In genomic region chr2:1222062-1222461, GRCh38 we compare ENCODE assay signal across 18 cellular contexts.
DNase-seq lines count a peak whose midpoint lies in the region; ATAC-seq and TF ChIP-seq lines count a peak whose summit lies in the region.
"Had no signal": no experiment of that assay in that cellular context is flagged by ENCODE, and none has a peak within 500 bp of the region (broad histone marks: within the 10 kb centered on the region; RNA-seq: fewer than 3 reads in every experiment).

No MANE protein-coding gene starts in this region.

- no peak for DNase-seq in activated naive CD4-positive, alpha-beta T cell treated with anti-CD3 and anti-CD28 coated beads, Interleukin-2, amount 50 U/mL, for 16 hours
- DNase-seq in T-helper 17 cell, result no peak
- no peak for DNase-seq in naive thymus-derived CD4-positive, alpha-beta T cell
- no peak for DNase-seq in uterus
- no peak for DNase-seq in amniotic stem cell (lab: John Stamatoyannopoulos, UW)
- DNase-seq: DMS 273 treated with DMSO at 0.1 percent for 48 hours; GF-D8; H7; NCI-H1417 treated with DMSO at 0.1 percent for 48 hours; NCI-H1930; NCI-H526 treated with DMSO at 0.1 percent for 48 hours; NK-92 treated with Interleukin-12 subunit alpha and Interleukin-12 subunit beta, amount 100 ng/mL, for 24 hours; SHP77 treated with DMSO at 0.1 percent for 48 hours had no signal

- ATAC-seq in T-helper 17 cell (no peak), HG02870 (IDR thresholded peaks at IDR 0.05; ENCODE audit: unreplicated experiment) (no peak)
- no peak for ATAC-seq in naive thymus-derived CD4-positive, alpha-beta T cell

- no peaks in the 10 kb centered on the region for H3K27me3 ChIP-seq in naive thymus-derived CD4-positive, alpha-beta T cell (ENCODE audit: control insufficient read depth in 2 of 2, insufficient read depth in 2 of 2, low read length in 2 of 2)
- no peaks in the 10 kb centered on the region for H3K27me3 ChIP-seq in uterus

- no peaks in the 10 kb centered on the region for H3K36me3 Mint-ChIP-seq in activated naive CD4-positive, alpha-beta T cell treated with anti-CD3 and anti-CD28 coated beads, Interleukin-2, amount 50 U/mL, for 24 hours
- H3K36me3 Mint-ChIP-seq in T-helper 17 cell (ENCODE audit: low read depth), result no peaks in the 10 kb centered on the region
- H3K36me3 Mint-ChIP-seq in naive thymus-derived CD4-positive, alpha-beta T cell, result peaks cover 0 to 8% (median 0%) of the 10 kb centered on the region in 5 donors

- peaks cover 3% of the 10 kb centered on the region for H3K27me3 Mint-ChIP-seq in activated naive CD4-positive, alpha-beta T cell treated with anti-CD3 and anti-CD28 coated beads, Interleukin-2, amount 50 U/mL, for 24 hours
- no peaks in the 10 kb centered on the region for H3K27me3 Mint-ChIP-seq in T-helper 17 cell
- H3K27me3 Mint-ChIP-seq in naive thymus-derived CD4-positive, alpha-beta T cell, result peaks cover 0 to 11% (median 3%) of the 10 kb centered on the region in 5 donors

- no peaks in the 10 kb centered on the region for H3K4me1 Mint-ChIP-seq in activated naive CD4-positive, alpha-beta T cell treated with anti-CD3 and anti-CD28 coated beads, Interleukin-2, amount 50 U/mL, for 24 hours
- peaks cover 3% of the 10 kb centered on the region for H3K4me1 Mint-ChIP-seq in T-helper 17 cell
- peaks cover 0 to 13% (median 5%) of the 10 kb centered on the region in 7 donors for H3K4me1 Mint-ChIP-seq in naive thymus-derived CD4-positive, alpha-beta T cell

- POLR2A ChIA-PET in naive thymus-derived CD4-positive, alpha-beta T cell (lab: Charles Lee), result no interaction called here

- H3K4me3 Mint-ChIP-seq in activated naive CD4-positive, alpha-beta T cell treated with anti-CD3 and anti-CD28 coated beads, Interleukin-2, amount 50 U/mL, for 24 hours, result no peak overlapping the region
- H3K4me3 Mint-ChIP-seq in T-helper 17 cell, result peak overlapping the region; percentile 10
- peak overlapping the region in 1 of 10 donors; percentile 53 for H3K4me3 Mint-ChIP-seq in naive thymus-derived CD4-positive, alpha-beta T cell

- no peaks in the 10 kb centered on the region for H3K9me3 Mint-ChIP-seq in activated naive CD4-positive, alpha-beta T cell treated with anti-CD3 and anti-CD28 coated beads, Interleukin-2, amount 50 U/mL, for 24 hours
- H3K9me3 Mint-ChIP-seq in naive thymus-derived CD4-positive, alpha-beta T cell, result peaks cover 0 to 6% (median 0%) of the 10 kb centered on the region in 11 donors

- H3K36me3 ChIP-seq in naive thymus-derived CD4-positive, alpha-beta T cell (ENCODE audit: control insufficient read depth in 2 of 3, insufficient read depth in 3 of 3, low read length in 3 of 3), result no peaks in the 10 kb centered on the region
- no peaks in the 10 kb centered on the region for H3K36me3 ChIP-seq in uterus
- H3K36me3 ChIP-seq: BLaER1 treated with 17β-estradiol and CSF1 and Interleukin-3, amounts not matched to agents 10 nM and 100 nM had no signal

- H3K27ac ChIP-seq in naive thymus-derived CD4-positive, alpha-beta T cell (ENCODE audit: low read depth, low read length), result no peak overlapping the region
- no peak overlapping the region for H3K27ac ChIP-seq in uterus
- H3K27ac ChIP-seq: A549; BLaER1 treated with 17β-estradiol and CSF1 and Interleukin-3, amounts not matched to agents 10 nM and 100 nM; HL-60 had no signal

- intact Hi-C loops in naive thymus-derived CD4-positive, alpha-beta T cell (cut with micrococcal nuclease), result no loop called here
- intact Hi-C loops in uterus (cut with DNase I; ENCODE audit: low total_unique reads), result no loop called here

- CTCF ChIA-PET in naive thymus-derived CD4-positive, alpha-beta T cell (lab: Charles Lee), result no interaction called here

- no peak for TF ChIP-seq POLR2A in uterus (IDR thresholded peaks at IDR 0.05)

- H3K9me3 ChIP-seq in T-helper 17 cell (ENCODE audit: control insufficient read depth, low read length, poor library complexity, severe bottlenecking), result no peaks in the 10 kb centered on the region
- no peaks in the 10 kb centered on the region for H3K9me3 ChIP-seq in naive thymus-derived CD4-positive, alpha-beta T cell (ENCODE audit: control insufficient read depth in 2 of 3, low read length in 3 of 3)
- no peaks in the 10 kb centered on the region for H3K9me3 ChIP-seq in uterus

- no peak for TF ChIP-seq CTCF in uterus (IDR thresholded peaks at IDR 0.05)

- H3K4me1 ChIP-seq in naive thymus-derived CD4-positive, alpha-beta T cell (ENCODE audit: control insufficient read depth in 2 of 2, insufficient read depth in 2 of 2, low read length in 2 of 2), result no peaks in the 10 kb centered on the region
- H3K4me1 ChIP-seq in uterus, result no peaks in the 10 kb centered on the region
- H3K4me1 ChIP-seq: A549 had no signal

- H3K27ac Mint-ChIP-seq in activated naive CD4-positive, alpha-beta T cell treated with anti-CD3 and anti-CD28 coated beads, Interleukin-2, amount 50 U/mL, for 24 hours, result peak overlapping the region; percentile 70
- H3K27ac Mint-ChIP-seq in T-helper 17 cell, result peak overlapping the region; percentile 65
- H3K27ac Mint-ChIP-seq in naive thymus-derived CD4-positive, alpha-beta T cell, result peak overlapping the region in 5 of 9 donors; percentile 36 to 75 (median 53)

- H3K4me3 ChIP-seq in naive thymus-derived CD4-positive, alpha-beta T cell (ENCODE audit: low read length), result no peak overlapping the region
- no peak overlapping the region for H3K4me3 ChIP-seq in uterus
- H3K4me3 ChIP-seq: A549; BLaER1 treated with 17β-estradiol and CSF1 and Interleukin-3, amounts not matched to agents 10 nM and 100 nM had no signal
